ENCODE assay signal across 21 cellular contexts in the genomic region with DNA sequence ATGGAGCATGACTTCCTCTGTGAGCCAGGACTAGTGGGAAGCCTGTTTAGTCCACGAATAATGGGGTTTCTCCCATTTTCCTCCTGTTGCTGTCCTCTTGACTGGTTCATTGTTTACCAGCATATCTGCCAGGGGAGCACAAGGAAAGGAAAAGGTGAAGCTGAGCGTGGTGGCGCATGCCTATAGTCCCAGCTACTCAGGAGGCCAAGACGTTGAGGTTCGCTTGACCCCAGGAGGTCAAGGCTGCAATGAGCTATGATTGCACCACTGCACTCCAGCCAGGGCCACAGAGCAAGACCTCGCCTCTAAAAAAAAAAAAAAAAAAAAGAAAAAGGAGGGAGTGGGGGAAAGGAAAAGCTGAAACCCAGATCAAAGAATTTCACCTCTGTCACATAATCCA. TPM values are rescaled to one million over a fixed set of nuclear protein-coding genes. Genes with fewer than 3 reads are reported as not detected.
A peak's percentile ranks its signal among the peaks of the same experiment; 100 is the strongest.
DNase-seq lines count a peak whose midpoint lies in the region; ATAC-seq and TF ChIP-seq lines count a peak whose summit lies in the region.
"Had no signal": no experiment of that assay in that cellular context is flagged by ENCODE, and none has a peak within 500 bp of the region (broad histone marks: within the 10 kb centered on the region; RNA-seq: fewer than 3 reads in every experiment).

No MANE protein-coding gene starts in this region.

- H3K4me3 ChIP-seq in Karpas-422 (ENCODE audit: low read length) (no peak overlapping the region), sigmoid colon (no peak overlapping the region)
- H3K4me3 ChIP-seq: body of pancreas, gastroesophageal sphincter had no signal

- TF ChIP-seq EP300 in sigmoid colon (IDR thresholded peaks at IDR 0.05), result no peak

- H3K4me1 ChIP-seq in Karpas-422 (ENCODE audit: low read length) (no peaks in the 10 kb centered on the region), sigmoid colon (no peaks in the 10 kb centered on the region)
- H3K4me1 ChIP-seq: body of pancreas had no signal

- no peaks in the 10 kb centered on the region for H3K27me3 Mint-ChIP-seq in activated T-cell treated with anti-CD3 and anti-CD28 coated beads, Interleukin-2, amount 50 U/mL, for 24 hours
- no peaks in the 10 kb centered on the region for H3K27me3 Mint-ChIP-seq in activated T-cell treated with anti-CD3 and anti-CD28 coated beads, Interleukin-2, amount 50 U/mL, for 72 hours (ENCODE audit: low read depth)

- H3K9me3 ChIP-seq in Karpas-422 (ENCODE audit: low read length) (no peaks in the 10 kb centered on the region), sigmoid colon (no peaks in the 10 kb centered on the region)
- H3K9me3 ChIP-seq: body of pancreas, gastroesophageal sphincter had no signal

- H3K36me3 Mint-ChIP-seq in activated T-cell treated with anti-CD3 and anti-CD28 coated beads, Interleukin-2, amount 50 U/mL, for 24 hours (ENCODE audit: low read depth), result no peaks in the 10 kb centered on the region
- peaks cover 4 to 5% of the 10 kb centered on the region in 2 donors for H3K36me3 Mint-ChIP-seq in activated T-cell treated with anti-CD3 and anti-CD28 coated beads, Interleukin-2, amount 50 U/mL, for 72 hours (ENCODE audit: insufficient read depth in 2 of 2)

- peak overlapping the region; percentile 73 for H3K4me3 Mint-ChIP-seq in activated T-cell treated with anti-CD3 and anti-CD28 coated beads, Interleukin-2, amount 50 U/mL, for 24 hours
- H3K4me3 Mint-ChIP-seq in activated T-cell treated with anti-CD3 and anti-CD28 coated beads, Interleukin-2, amount 50 U/mL, for 72 hours, result peak overlapping the region; percentile 87 to 90
- H3K4me3 Mint-ChIP-seq: nephron had no signal

- H3K79me2 ChIP-seq in Karpas-422 (ENCODE audit: low read length), result no peaks in the 10 kb centered on the region

- H3K4me2 ChIP-seq in Karpas-422 (ENCODE audit: low read depth, low read length, poor library complexity, severe bottlenecking), result no peak overlapping the region

- DNase-seq in activated T-cell treated with anti-CD3 and anti-CD28 coated beads, Interleukin-2, amount 50 U/mL, for 24 hours, result no peak
- DNase-seq in activated T-cell treated with anti-CD3 and anti-CD28 coated beads, Interleukin-2, amount 50 U/mL, for 1 hour, result no peak
- DNase-seq in Karpas-422 (peak; percentile 4), sigmoid colon (peak; percentile 17), DMS53 (lab: John Stamatoyannopoulos, UW) (no peak), activated gamma-delta T cell treated with Interleukin-2 at 50 U/mL for 16 hours (no peak), erythroblast (lab: John Stamatoyannopoulos, UW) (no peak)
- no peak for DNase-seq in activated T-cell treated with anti-CD3 and anti-CD28 coated beads, Interleukin-2, amount 50 U/mL, for 72 hours
- DNase-seq: ACHN, COR-L47, cortex of kidney, NCI-H1048, NCI-H748 treated with DMSO at 0.1 percent for 48 hours, SW 1271 had no signal

- H3K36me3 ChIP-seq in Karpas-422 (ENCODE audit: insufficient read depth, low read length), result no peaks in the 10 kb centered on the region
- no peaks in the 10 kb centered on the region for H3K36me3 ChIP-seq in sigmoid colon
- H3K36me3 ChIP-seq: gastroesophageal sphincter had no signal

- H3K27me3 ChIP-seq in Karpas-422 (ENCODE audit: low read length) (no peaks in the 10 kb centered on the region), sigmoid colon (no peaks in the 10 kb centered on the region)
- H3K27me3 ChIP-seq: body of pancreas had no signal

- no peaks in the 10 kb centered on the region for H3K9me3 Mint-ChIP-seq in activated T-cell treated with anti-CD3 and anti-CD28 coated beads, Interleukin-2, amount 50 U/mL, for 24 hours
- H3K9me3 Mint-ChIP-seq in activated T-cell treated with anti-CD3 and anti-CD28 coated beads, Interleukin-2, amount 50 U/mL, for 72 hours, result peaks cover 0 to 3% of the 10 kb centered on the region in 2 donors
- H3K9me3 Mint-ChIP-seq: nephron had no signal

- H3K9ac ChIP-seq in Karpas-422 (ENCODE audit: low read length), result no peak overlapping the region

- TF ChIP-seq CTCF in sigmoid colon (IDR thresholded peaks at IDR 0.05), result no peak

- peaks cover 92% of the 10 kb centered on the region for H3K4me1 Mint-ChIP-seq in activated T-cell treated with anti-CD3 and anti-CD28 coated beads, Interleukin-2, amount 50 U/mL, for 24 hours (ENCODE audit: low read depth)
- H3K4me1 Mint-ChIP-seq in activated T-cell treated with anti-CD3 and anti-CD28 coated beads, Interleukin-2, amount 50 U/mL, for 72 hours (ENCODE audit: low read depth), result peaks cover 86% of the 10 kb centered on the region
- H3K4me1 Mint-ChIP-seq: nephron had no signal

- no peak overlapping the region for H3K27ac ChIP-seq in Karpas-422 (ENCODE audit: low read length)
- no peak overlapping the region for H3K27ac ChIP-seq in sigmoid colon
- H3K27ac ChIP-seq: body of pancreas, epithelial cell of prostate, gastroesophageal sphincter, RWPE1 had no signal

- intact Hi-C loops in sigmoid colon (cut with DNase I), result no loop called here

- no peak for ATAC-seq in activated T-cell treated with anti-CD3 and anti-CD28 coated beads, Interleukin-2, amount 50 U/mL, for 72 hours (replicated peaks in 1 of 2)
- ATAC-seq: body of pancreas, gastroesophageal sphincter had no signal

- 77 to 84% methylated on average over 6 of the region's 6 CpGs for whole genome bisulfite sequencing in sigmoid colon, 2 donors

- H3K27ac Mint-ChIP-seq in activated T-cell treated with anti-CD3 and anti-CD28 coated beads, Interleukin-2, amount 50 U/mL, for 24 hours, result peak overlapping the region; percentile 94
- peak overlapping the region; percentile 74 for H3K27ac Mint-ChIP-seq in activated T-cell treated with anti-CD3 and anti-CD28 coated beads, Interleukin-2, amount 50 U/mL, for 72 hours
- H3K27ac Mint-ChIP-seq: nephron had no signal

- H3K9me2 ChIP-seq in Karpas-422 (replicated peaks; ENCODE audit: insufficient read depth, low read length), result no peaks in the 10 kb centered on the region

- TF ChIP-seq POLR2A in sigmoid colon (IDR thresholded peaks at IDR 0.05), result no peak
- TF ChIP-seq POLR2A in erythroblast (IDR thresholded peaks at IDR 0.05; ENCODE audit: low read length), result no peak

- H4K20me1 ChIP-seq in Karpas-422 (ENCODE audit: insufficient read depth, low read depth, low read length), result no peaks in the 10 kb centered on the region

- no peak overlapping the region for H2AFZ ChIP-seq in Karpas-422 (ENCODE audit: low read length)

RNA-seq across cellular contexts. Expression of gene IL2RA, which starts 5.8 kb away (rescaled TPM):
- 1.6 TPM in 1 of 2 replicates, not detected in the other for total RNA-seq in Karpas-422 (2014; rRNA removed; shearing (Covaris generic); ENCODE audit: low replicate concordance)
- 1,000 to 10,000 TPM in 1 of 2 donors, 100 to 1,000 TPM in 1; 848 to 1,110 TPM for total RNA-seq in activated T-cell treated with anti-CD3 and anti-CD28 coated beads, Interleukin-2, amount 50 U/mL, for 72 hours
- total RNA-seq in sigmoid colon, result 1 to 10 TPM in 2 of 4 donors, under 1 TPM in 1, not detected in 1; 0.99 to 9.0 (median 2.5) TPM
- polyA plus RNA-seq in sigmoid colon, result 10 to 100 TPM in 1 of 3 donors, 1 to 10 TPM in 1, under 1 TPM in 1; 0.60 to 14.0 (median 6.9) TPM
- total RNA-seq: G401, pulmonary artery endothelial cell had no signal

RNA-seq across cellular contexts. Expression of gene RBM17, which starts 20.8 kb away (rescaled TPM):
- 72.5 and 96.5 TPM in 2 replicates for total RNA-seq in Karpas-422 (2014; rRNA removed; shearing (Covaris generic); ENCODE audit: low replicate concordance)
- total RNA-seq in activated T-cell treated with anti-CD3 and anti-CD28 coated beads, Interleukin-2, amount 50 U/mL, for 72 hours, result 100 to 1,000 TPM; 156 to 200 TPM
- 10 to 100 TPM; 50.8 to 63.1 (median 54.8) TPM for total RNA-seq in sigmoid colon
- 10 to 100 TPM; 32.8 to 74.2 (median 40.2) TPM for polyA plus RNA-seq in sigmoid colon

Comparison
In these comparisons a context has a peak if more than half of its experiments do, and no peak if none do; other contexts are left out.
1. DNase-seq: peak in Karpas-422 (single experiment) and sigmoid colon (single experiment); none in activated T-cell treated with anti-CD3 and anti-CD28 coated beads, Interleukin-2, amount 50 U/mL, for 24 hours (single experiment), activated T-cell treated with anti-CD3 and anti-CD28 coated beads, Interleukin-2, amount 50 U/mL, for 1 hour (single experiment), activated T-cell treated with anti-CD3 and anti-CD28 coated beads, Interleukin-2, amount 50 U/mL, for 72 hours (0 of 2), DMS53 (single experiment), activated gamma-delta T cell treated with Interleukin-2 at 50 U/mL for 16 hours (single experiment) and erythroblast (0 of 2).
2. RNA of gene IL2RA, which starts 5.8 kb away (total RNA-seq): 848 to 1,110 TPM in activated T-cell treated with anti-CD3 and anti-CD28 coated beads, Interleukin-2, amount 50 U/mL, for 72 hours; 0.99 to 9.0 TPM in sigmoid colon and 1.6 TPM in Karpas-422; every median in the first group is over 10 times any median in the second.